ENCODE assay signal across 27 cellular contexts in genomic region chr4:61805237-61805636, GRCh38.
"Had no signal": no experiment of that assay in that cellular context is flagged by ENCODE, and none has a peak within 500 bp of the region (broad histone marks: within the 10 kb centered on the region; RNA-seq: fewer than 3 reads in every experiment).

No MANE protein-coding gene starts in this region.

- H3K27ac Mint-ChIP-seq: natural killer cell; nephron progenitor cell; neural progenitor cell; progenitor cell of endocrine pancreas; stimulated activated naive B cell treated with anti-CD40 and anti-IgM and Interleukin-4, amounts not matched to agents 10 μg/mL and 1 μg/mL and 100 μg/mL, for 72 hours had no signal

- H3K9me3 Mint-ChIP-seq: nephron progenitor cell, neural progenitor cell had no signal

- H3K27me3 Mint-ChIP-seq: progenitor cell of endocrine pancreas; stimulated activated naive B cell treated with anti-CD40 and anti-IgM and Interleukin-4, amounts not matched to agents 10 μg/mL and 1 μg/mL and 100 μg/mL, for 72 hours had no signal

- H3K27me3 ChIP-seq: hepatocyte, left lung, neural progenitor cell, neutrophil, ovary, right atrium auricular region, right lobe of liver, stomach, testis, thyroid gland, transverse colon, upper lobe of left lung, vagina had no signal

- H3K4me3 Mint-ChIP-seq: natural killer cell; nephron progenitor cell; neural progenitor cell; stimulated activated naive B cell treated with anti-CD40 and anti-IgM and Interleukin-4, amounts not matched to agents 10 μg/mL and 1 μg/mL and 100 μg/mL, for 72 hours had no signal

- H3K9me3 ChIP-seq: left lung, lower lobe of right lung, neutrophil, ovary, right atrium auricular region, right lobe of liver, stomach, testis, thyroid gland, transverse colon, upper lobe of left lung, vagina had no signal

- H3K4me1 Mint-ChIP-seq: natural killer cell; stimulated activated naive B cell treated with anti-CD40 and anti-IgM and Interleukin-4, amounts not matched to agents 10 μg/mL and 1 μg/mL and 100 μg/mL, for 72 hours had no signal

- DNase-seq: islet precursor cell; left lung; lower lobe of right lung; mesenchymal stem cell; natural killer cell; nephron progenitor cell; occipital lobe; ovary; right lobe of liver; stimulated activated CD4-positive, alpha-beta T cell treated with anti-CD3 and anti-CD28 coated beads, Interleukin-12 subunit alpha, Interleukin-12 subunit beta, amount 100 ng/mL, for 4 hours; stimulated activated CD4-positive, alpha-beta T cell treated with anti-CD3 and anti-CD28 coated beads, Interleukin-15, amount 100 ng/mL, for 24 hours; stimulated activated CD4-positive, alpha-beta T cell treated with anti-CD3 and anti-CD28 coated beads, Interleukin-2, amount 100 ng/mL, for 24 hours; stimulated activated CD4-positive, alpha-beta T cell treated with anti-CD3 and anti-CD28 coated beads, Interleukin-4, amount 100 ng/mL, for 1 hour; stimulated activated naive B cell treated with anti-CD40 and anti-IgM and Interleukin-4, amounts not matched to agents 10 μg/mL and 1 μg/mL and 100 μg/mL, for 72 hours; stimulated activated naive CD8-positive, alpha-beta T cell treated with anti-CD3 and anti-CD28 coated beads, Interleukin-15, Interleukin-2, amounts not matched to agents 100 U/mL and 50 U/mL, for 24 hours; stomach; testis; thyroid gland; transverse colon; upper lobe of left lung had no signal

- H3K27ac ChIP-seq: hepatocyte, left lung, lower lobe of right lung, neural progenitor cell, neutrophil, ovary, right atrium auricular region, right lobe of liver, stomach, testis, thyroid gland, transverse colon, upper lobe of left lung, vagina had no signal

- H3K36me3 ChIP-seq: left lung, lower lobe of right lung, neural progenitor cell, neutrophil, ovary, right atrium auricular region, right lobe of liver, stomach, thyroid gland, transverse colon, upper lobe of left lung, vagina had no signal

- H3K4me3 ChIP-seq: hepatocyte, left lung, lower lobe of right lung, neural progenitor cell, ovary, right atrium auricular region, right lobe of liver, smooth muscle cell, stomach, testis, thyroid gland, transverse colon, upper lobe of left lung, vagina had no signal

- H3K36me3 Mint-ChIP-seq: natural killer cell; stimulated activated naive B cell treated with anti-CD40 and anti-IgM and Interleukin-4, amounts not matched to agents 10 μg/mL and 1 μg/mL and 100 μg/mL, for 72 hours had no signal

- H3K4me1 ChIP-seq: left lung, lower lobe of right lung, neural progenitor cell, right atrium auricular region, stomach, testis, thyroid gland, transverse colon, upper lobe of left lung, vagina had no signal

- ATAC-seq: left lung; lower lobe of right lung; natural killer cell; right lobe of liver; stimulated activated naive B cell treated with anti-CD40 and anti-IgM and Interleukin-4, amounts not matched to agents 10 μg/mL and 1 μg/mL and 100 μg/mL, for 72 hours; stimulated activated naive CD8-positive, alpha-beta T cell treated with anti-CD3 and anti-CD28 coated beads, Interleukin-15, Interleukin-2, amounts not matched to agents 100 U/mL and 50 U/mL, for 24 hours had no signal
